Comparison of ENCODE assay signal across 1 cellular context in genomic region chr4:140427104-140427918, GRCh38.
TF ChIP-seq lines count a peak whose summit lies in the region.

TSS of gene CLGN (minus strand) at chr4:140427648. CDS start at chr4:140413078, 14,570 bp downstream.

TF ChIP-seq in HepG2, 621 proteins besides CTCF, POLR2A, EP300 and RAD21 (continued from another document):
- TF ChIP-seq CENPT (CRISPR knock-in tag; IDR thresholded peaks at IDR 0.05; ENCODE audit: low read depth), result 0 out of 2 replicates have a peak, but pooled peaks have one; percentile 22
- TF ChIP-seq FOXK2 (IDR thresholded peaks at IDR 0.05), result no peak
- TF ChIP-seq LBX2 (CRISPR knock-in tag; IDR thresholded peaks at IDR 0.05; ENCODE audit: borderline replicate concordance), result peak; percentile 40; the same call in 1 of the 2 replicates
- no peak for TF ChIP-seq TRAFD1 (CRISPR knock-in tag; IDR thresholded peaks at IDR 0.05; ENCODE audit: borderline replicate concordance)
- no peak; the same call in 1 of the 2 replicates for TF ChIP-seq FOXO1 (CRISPR knock-in tag; IDR thresholded peaks at IDR 0.05)
- TF ChIP-seq, protein P1, sequence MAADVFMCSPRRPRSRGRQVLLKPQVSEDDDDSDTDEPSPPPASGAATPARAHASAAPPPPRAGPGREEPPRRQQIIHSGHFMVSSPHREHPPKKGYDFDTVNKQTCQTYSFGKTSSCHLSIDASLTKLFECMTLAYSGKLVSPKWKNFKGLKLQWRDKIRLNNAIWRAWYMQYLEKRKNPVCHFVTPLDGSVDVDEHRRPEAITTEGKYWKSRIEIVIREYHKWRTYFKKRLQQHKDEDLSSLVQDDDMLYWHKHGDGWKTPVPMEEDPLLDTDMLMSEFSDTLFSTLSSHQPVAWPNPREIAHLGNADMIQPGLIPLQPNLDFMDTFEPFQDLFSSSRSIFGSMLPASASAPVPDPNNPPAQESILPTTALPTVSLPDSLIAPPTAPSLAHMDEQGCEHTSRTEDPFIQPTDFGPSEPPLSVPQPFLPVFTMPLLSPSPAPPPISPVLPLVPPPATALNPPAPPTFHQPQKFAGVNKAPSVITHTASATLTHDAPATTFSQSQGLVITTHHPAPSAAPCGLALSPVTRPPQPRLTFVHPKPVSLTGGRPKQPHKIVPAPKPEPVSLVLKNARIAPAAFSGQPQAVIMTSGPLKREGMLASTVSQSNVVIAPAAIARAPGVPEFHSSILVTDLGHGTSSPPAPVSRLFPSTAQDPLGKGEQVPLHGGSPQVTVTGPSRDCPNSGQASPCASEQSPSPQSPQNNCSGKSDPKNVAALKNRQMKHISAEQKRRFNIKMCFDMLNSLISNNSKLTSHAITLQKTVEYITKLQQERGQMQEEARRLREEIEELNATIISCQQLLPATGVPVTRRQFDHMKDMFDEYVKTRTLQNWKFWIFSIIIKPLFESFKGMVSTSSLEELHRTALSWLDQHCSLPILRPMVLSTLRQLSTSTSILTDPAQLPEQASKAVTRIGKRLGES (CRISPR knock-in tag; IDR thresholded peaks at IDR 0.05; ENCODE audit: borderline replicate concordance), result no peak
- TF ChIP-seq ZNF607 (CRISPR knock-in tag; IDR thresholded peaks at IDR 0.05; ENCODE audit: borderline replicate concordance), result peak; percentile 81
- 0 out of 2 replicates have a peak, but pooled peaks have one; percentile 69 for TF ChIP-seq ZNF547 (CRISPR knock-in tag; IDR thresholded peaks at IDR 0.05)
- peak; percentile 94 for TF ChIP-seq ARNT2 (CRISPR knock-in tag; IDR thresholded peaks at IDR 0.05; ENCODE audit: low read depth)
TF ChIP-seq in HepG2: peak in this region for 258.
